12 cellular contexts compared by ENCODE assay signal in the genomic region with DNA sequence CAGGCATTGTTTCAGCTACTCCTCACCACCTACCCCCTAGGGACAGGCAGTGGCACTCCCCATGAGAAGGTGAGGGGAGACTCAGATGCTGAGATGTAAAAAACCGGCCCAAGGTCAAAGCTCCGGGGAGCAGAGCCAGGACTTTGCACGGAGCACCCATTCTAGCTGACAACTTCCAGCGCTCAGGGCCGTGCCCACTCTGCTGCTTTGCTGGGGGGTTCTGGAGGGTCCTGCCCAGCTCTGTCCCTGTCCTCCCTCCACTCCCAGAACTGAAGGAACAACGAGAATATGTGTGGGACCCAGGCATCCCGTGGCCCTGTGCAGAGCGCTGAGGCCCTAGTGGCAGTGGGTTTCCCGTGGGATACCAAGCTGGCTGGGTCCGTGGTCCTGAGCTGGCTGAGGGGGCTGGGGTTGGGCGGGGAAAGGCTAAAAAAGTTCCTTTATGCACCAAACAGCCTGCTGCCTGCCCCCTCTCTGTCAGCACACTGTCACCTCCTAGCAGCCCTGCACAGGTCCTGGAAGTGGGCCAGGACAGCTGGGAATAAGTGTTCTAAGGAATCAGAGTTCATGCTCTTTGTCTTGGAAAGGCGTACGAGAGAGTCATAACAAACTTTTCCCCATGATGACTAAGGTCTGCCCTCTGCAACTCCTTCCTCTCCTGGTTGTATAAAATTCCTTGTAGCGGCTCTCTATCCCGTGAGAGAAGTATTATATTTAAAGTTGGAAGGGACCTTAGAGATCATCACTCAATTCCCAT. TPM values are rescaled to one million over a fixed set of nuclear protein-coding genes. Genes with fewer than 3 reads are reported as not detected.
DNase-seq lines count a peak whose midpoint lies in the region; ATAC-seq lines count a peak whose summit lies in the region.
"Had no signal": no experiment of that assay in that cellular context is flagged by ENCODE, and none has a peak within 500 bp of the region (broad histone marks: within the 10 kb centered on the region; RNA-seq: fewer than 3 reads in every experiment).

No MANE protein-coding gene starts in this region.

- no peaks in the 10 kb centered on the region for H3K9me3 Mint-ChIP-seq in activated CD4-positive, alpha-beta T cell treated with anti-CD3 and anti-CD28 coated beads for 36 hours (ENCODE audit: low read depth)

- DNase-seq in Daoy (ENCODE audit: low read depth) = peak; percentile 85
- DNase-seq in RKO (ENCODE audit: low spot score) = peak; percentile 24
- peak; percentile 81 for DNase-seq in glomerular endothelial cell (ENCODE audit: extremely low read depth, low read depth, low spot score)
- DNase-seq in posterior vena cava (ENCODE audit: low spot score) = peak; percentile 87
- no peak for DNase-seq in SW480 (ENCODE audit: low spot score)
- DNase-seq in activated CD4-positive, alpha-beta T cell treated with anti-CD3 and anti-CD28 coated beads for 36 hours = no peak
- DNase-seq: DND-41, MV-4-11, SHP77, trophoblast cell had no signal

- H3K4me3 Mint-ChIP-seq in activated CD4-positive, alpha-beta T cell treated with anti-CD3 and anti-CD28 coated beads for 36 hours = no peak overlapping the region

- no peak for ATAC-seq in activated CD4-positive, alpha-beta T cell treated with anti-CD3 and anti-CD28 coated beads for 36 hours
- no peak for ATAC-seq in HG03135 (IDR thresholded peaks at IDR 0.05; ENCODE audit: unreplicated experiment)
- ATAC-seq in HG02870 (IDR thresholded peaks at IDR 0.05; ENCODE audit: unreplicated experiment) = no peak

- intact Hi-C loops in posterior vena cava (cut with DNase I) = no loop called here
- intact Hi-C loops in activated CD4-positive, alpha-beta T cell treated with anti-CD3 and anti-CD28 coated beads for 36 hours (cut with DNase I, micrococcal nuclease) = no loop called here

- H3K27ac Mint-ChIP-seq in activated CD4-positive, alpha-beta T cell treated with anti-CD3 and anti-CD28 coated beads for 36 hours = no peak overlapping the region

- H3K4me1 Mint-ChIP-seq in activated CD4-positive, alpha-beta T cell treated with anti-CD3 and anti-CD28 coated beads for 36 hours = no peaks in the 10 kb centered on the region

- CTCF ChIA-PET in activated CD4-positive, alpha-beta T cell treated with anti-CD3 and anti-CD28 coated beads for 36 hours (lab: Charles Lee) = no interaction called here

- POLR2A ChIA-PET in activated CD4-positive, alpha-beta T cell treated with anti-CD3 and anti-CD28 coated beads for 36 hours (lab: Charles Lee) = no interaction called here

- H3K36me3 Mint-ChIP-seq in activated CD4-positive, alpha-beta T cell treated with anti-CD3 and anti-CD28 coated beads for 36 hours (ENCODE audit: low read depth) = no peaks in the 10 kb centered on the region

- H3K27me3 Mint-ChIP-seq in activated CD4-positive, alpha-beta T cell treated with anti-CD3 and anti-CD28 coated beads for 36 hours = no peaks in the 10 kb centered on the region

RNA-seq across cellular contexts. Expression of gene MS4A10, which starts 1.9 kb away (rescaled TPM):
- not detected in 2 replicates for total RNA-seq in Daoy (2014; rRNA removed; shearing (Covaris generic))
- total RNA-seq in glomerular endothelial cell = not detected in 2 replicates
- not detected for total RNA-seq in posterior vena cava
- not detected for total RNA-seq in activated CD4-positive, alpha-beta T cell treated with anti-CD3 and anti-CD28 coated beads for 36 hours

RNA-seq across cellular contexts. Expression of gene MS4A15, which starts 30.3 kb away (rescaled TPM):
- not detected in 2 replicates for total RNA-seq in Daoy (2014; rRNA removed; shearing (Covaris generic))
- total RNA-seq in glomerular endothelial cell (not detected in 2 replicates), posterior vena cava (not detected)
- not detected for total RNA-seq in activated CD4-positive, alpha-beta T cell treated with anti-CD3 and anti-CD28 coated beads for 36 hours

RNA-seq across cellular contexts. Expression of gene CCDC86, which starts 54.9 kb away (rescaled TPM):
- total RNA-seq in Daoy (2014; rRNA removed; shearing (Covaris generic)) = 16.0 and 17.7 TPM in 2 replicates
- total RNA-seq in glomerular endothelial cell (38.7 and 54.3 TPM in 2 replicates), posterior vena cava (10 to 100 TPM; 14.9 to 21.9 TPM)
- 10 to 100 TPM; 52.1 to 75.1 TPM for total RNA-seq in activated CD4-positive, alpha-beta T cell treated with anti-CD3 and anti-CD28 coated beads for 36 hours

Comparison
In these comparisons a context has a peak if more than half of its experiments do, and no peak if none do; other contexts are left out.
1. DNase-seq: peak in Daoy (single experiment), RKO (single experiment), glomerular endothelial cell (single experiment) and posterior vena cava (single experiment); none in SW480 (single experiment) and activated CD4-positive, alpha-beta T cell treated with anti-CD3 and anti-CD28 coated beads for 36 hours (single experiment).